Comparison of ENCODE assay signal across 12 cellular contexts in genomic region chr1:210558302-210558701, GRCh38.
DNase-seq lines count a peak whose midpoint lies in the region; ATAC-seq and TF ChIP-seq lines count a peak whose summit lies in the region.
"Had no signal": no experiment of that assay in that cellular context is flagged by ENCODE, and none has a peak within 500 bp of the region (broad histone marks: within the 10 kb centered on the region; RNA-seq: fewer than 3 reads in every experiment).

No MANE protein-coding gene starts in this region.

- H3K27ac ChIP-seq in brain microvascular endothelial cell (no peak overlapping the region), vagina (no peak overlapping the region)
- H3K27ac ChIP-seq: suprapubic skin had no signal

- no peak for TF ChIP-seq POLR2A in vagina (IDR thresholded peaks at IDR 0.05)

- intact Hi-C loops in vagina (cut with DNase I): no loop called here

- H3K27me3 ChIP-seq in brain microvascular endothelial cell (replicated peaks): no peaks in the 10 kb centered on the region
- no peaks in the 10 kb centered on the region for H3K27me3 ChIP-seq in vagina
- H3K27me3 ChIP-seq: suprapubic skin had no signal

- H3K9me3 ChIP-seq in vagina: no peaks in the 10 kb centered on the region
- H3K9me3 ChIP-seq: mucosa of descending colon, suprapubic skin had no signal

- in situ Hi-C loops in brain microvascular endothelial cell (cut with HindIII; ENCODE audit: low pct_ligation_motif_present, low sequenced_read_pairs): no loop called here

- H3K4me3 ChIP-seq in brain microvascular endothelial cell (ENCODE audit: low read depth, low read length) (no peak overlapping the region), vagina (no peak overlapping the region)
- H3K4me3 ChIP-seq: mucosa of descending colon, suprapubic skin had no signal

- H3K4me1 ChIP-seq in vagina: no peaks in the 10 kb centered on the region
- H3K4me1 ChIP-seq: suprapubic skin had no signal

- no peak for ATAC-seq in HG03520 (IDR thresholded peaks at IDR 0.05; ENCODE audit: unreplicated experiment)
- no peak for ATAC-seq in HG02852 (IDR thresholded peaks at IDR 0.05; ENCODE audit: unreplicated experiment)
- ATAC-seq: esophagus mucosa, mucosa of descending colon had no signal

- DNase-seq in NCI-H1417 (lab: John Stamatoyannopoulos, UW) (peak; percentile 16 to 67 (median 16)), NCI-H1417 treated with DMSO at 0.1 percent for 48 hours (lab: John Stamatoyannopoulos, UW) (no peak), NCI-H2227 (lab: John Stamatoyannopoulos, UW; ENCODE audit: unreplicated experiment) (peak; percentile 71), brain microvascular endothelial cell (peak; percentile 45), renal cortical epithelial cell (ENCODE audit: low read depth) (peak; percentile 23), vagina (ENCODE audit: extremely low spot score in 2 of 2) (no peak)
- DNase-seq: NCI-H187 had no signal

- H3K36me3 ChIP-seq in brain microvascular endothelial cell (replicated peaks) (no peaks in the 10 kb centered on the region), vagina (no peaks in the 10 kb centered on the region)
- H3K36me3 ChIP-seq: suprapubic skin had no signal

- TF ChIP-seq CTCF in brain microvascular endothelial cell (IDR thresholded peaks at IDR 0.05; ENCODE audit: low read depth, low read length, missing control alignments) (no peak), vagina (IDR thresholded peaks at IDR 0.05) (no peak)

Comparison
In these comparisons a context has a peak if more than half of its experiments do, and no peak if none do; other contexts are left out.
1. DNase-seq: peak in NCI-H1417 (3 of 3), NCI-H2227 (single experiment), brain microvascular endothelial cell (single experiment) and renal cortical epithelial cell (single experiment); none in NCI-H1417 treated with DMSO at 0.1 percent for 48 hours (single experiment) and vagina (0 of 2).